ENCODE assay signal across 22 cellular contexts in the genomic region with DNA sequence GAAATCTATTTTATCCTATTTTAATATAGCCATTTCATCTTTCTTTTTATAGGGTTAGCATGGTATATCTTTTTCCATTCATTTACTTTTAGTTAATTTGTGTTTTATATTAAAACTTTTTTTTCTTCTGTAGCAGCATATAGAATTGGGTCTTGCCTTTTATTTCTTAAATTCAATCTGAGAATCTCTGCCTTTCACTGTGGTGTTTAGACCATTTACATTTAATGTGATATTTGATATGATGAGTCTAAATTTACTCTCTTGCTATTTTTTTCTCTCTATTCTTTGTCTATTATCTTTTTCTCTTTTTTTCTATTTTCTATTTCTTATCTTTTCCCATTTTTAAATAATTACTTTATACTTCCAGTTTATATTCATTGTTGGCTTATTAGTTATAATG.
DNase-seq lines count a peak whose midpoint lies in the region; ATAC-seq, FAIRE-seq and TF ChIP-seq lines count a peak whose summit lies in the region.
"Had no signal": no experiment of that assay in that cellular context is flagged by ENCODE, and none has a peak within 500 bp of the region (broad histone marks: within the 10 kb centered on the region; RNA-seq: fewer than 3 reads in every experiment).

No MANE protein-coding gene starts in this region.

- H3K36me3 Mint-ChIP-seq in type B pancreatic cell: no peaks in the 10 kb centered on the region
- H3K36me3 Mint-ChIP-seq: CD8-positive, alpha-beta T cell had no signal

- H3K4me1 ChIP-seq in HEK293 (ENCODE audit: control insufficient read depth, insufficient read depth, low read length): no peaks in the 10 kb centered on the region
- no peaks in the 10 kb centered on the region for H3K4me1 ChIP-seq in K562 (replicated peaks in 1 of 2; ENCODE audit: control insufficient read depth in 2 of 2, insufficient read depth in 2 of 2, low read length in 2 of 2)
- no peaks in the 10 kb centered on the region for H3K4me1 ChIP-seq in stomach
- H3K4me1 ChIP-seq: A549; BLaER1 treated with 17β-estradiol and CSF1 and Interleukin-3, amounts not matched to agents 10 nM and 100 nM; Caco-2 had no signal

- DNase-seq in K562 (ENCODE audit: extremely low read depth in 1 of 4, low spot score in 3 of 4): no peak
- no peak for DNase-seq in stomach
- DNase-seq in type B pancreatic cell (ENCODE audit: extremely low spot score, unreplicated experiment): no peak
- no peak for DNase-seq in activated CD4-positive, alpha-beta T cell treated with anti-CD3 and anti-CD28 coated beads for 1 hour
- DNase-seq: 8988T; AML-193; Caco-2; Calu3; CD4-positive, alpha-beta T cell; CD8-positive, alpha-beta T cell; DMS79 treated with DMSO at 0.1 percent for 48 hours; GDM1 had no signal

- H3K27ac ChIP-seq in HEK293 (ENCODE audit: extremely low read depth, low read depth, low read length): no peak overlapping the region
- no peak overlapping the region for H3K27ac ChIP-seq in K562 (ENCODE audit: extremely low read depth, low read depth, low read length)
- H3K27ac ChIP-seq in stomach: no peak overlapping the region
- H3K27ac ChIP-seq: A549; BLaER1 treated with 17β-estradiol and CSF1 and Interleukin-3, amounts not matched to agents 10 nM and 100 nM; C4-2B had no signal

- H3K9me3 ChIP-seq in HEK293 (ENCODE audit: control insufficient read depth, insufficient read depth, low read depth, low read length) (no peaks in the 10 kb centered on the region), K562 (replicated peaks; ENCODE audit: control insufficient read depth, insufficient read depth, low read depth, low read length) (no peaks in the 10 kb centered on the region), stomach (peaks cover 0 to 38% (median 18%) of the 10 kb centered on the region in 4 donors)
- H3K9me3 ChIP-seq: A549 had no signal

- in situ Hi-C loops in K562 (cut with MboI): no loop called here

- no peak overlapping the region for H2AFZ ChIP-seq in K562 (ENCODE audit: low read depth, low read length)

- H3K27me3 ChIP-seq in K562 (ENCODE audit: control insufficient read depth in 2 of 2, insufficient read depth in 2 of 2, low read length in 2 of 2) (no peaks in the 10 kb centered on the region), stomach (no peaks in the 10 kb centered on the region)
- H3K27me3 ChIP-seq: BLaER1 treated with 17β-estradiol and CSF1 and Interleukin-3, amounts not matched to agents 10 nM and 100 nM had no signal

- TF ChIP-seq CTCF in HEK293 (tag by site-specific recombination; IDR thresholded peaks at IDR 0.05) (no peak), K562 (IDR thresholded peaks at IDR 0.05 in 2 of 3, conservative IDR thresholded peaks at IDR 0.05 in 1 of 3; ENCODE audit: insufficient read depth in 2 of 3, low read depth in 1 of 3, low read length in 3 of 3) (no peak), stomach (IDR thresholded peaks at IDR 0.05) (no peak), type B pancreatic cell (conservative IDR thresholded peaks at IDR 0.05) (no peak)

- H3K27ac Mint-ChIP-seq in type B pancreatic cell: no peak overlapping the region
- H3K27ac Mint-ChIP-seq: B cell; CD4-positive, alpha-beta T cell; CD8-positive, alpha-beta T cell had no signal

- POLR2A ChIA-PET in HEK293 (lab: Yijun Ruan, JAX): no interaction called here
- POLR2A ChIA-PET in K562 (lab: Yijun Ruan, JAX): no interaction called here

- no peak for TF ChIP-seq POLR2A in K562 (conservative IDR thresholded peaks at IDR 0.05)
- TF ChIP-seq POLR2A in stomach (IDR thresholded peaks at IDR 0.05): no peak

- no peak overlapping the region for H3K4me2 ChIP-seq in K562 (ENCODE audit: insufficient read depth, low read length)
- H3K4me2 ChIP-seq: A549; BLaER1 treated with 17β-estradiol and CSF1 and Interleukin-3, amounts not matched to agents 10 nM and 100 nM had no signal

- no peak for ATAC-seq in K562
- ATAC-seq: A549; CD8-positive, alpha-beta T cell; GM12878 had no signal

- H3K9me3 Mint-ChIP-seq in type B pancreatic cell: no peaks in the 10 kb centered on the region

- no peak for TF ChIP-seq RAD21 in K562 (CRISPR knock-in tag; conservative IDR thresholded peaks at IDR 0.05 in 1 of 2, IDR thresholded peaks at IDR 0.05 in 1 of 2)

- H3K4me1 Mint-ChIP-seq in type B pancreatic cell (ENCODE audit: unreplicated experiment): no peaks in the 10 kb centered on the region
- H3K4me1 Mint-ChIP-seq: B cell had no signal

- TF ChIP-seq EP300 in K562 (IDR thresholded peaks at IDR 0.05; ENCODE audit: low read length) (no peak), stomach (IDR thresholded peaks at IDR 0.05) (no peak)

- H3K9me1 ChIP-seq in K562 (ENCODE audit: control insufficient read depth, insufficient read depth, low read length): no peaks in the 10 kb centered on the region

- H3K36me3 ChIP-seq in HEK293 (ENCODE audit: control insufficient read depth in 2 of 2, insufficient read depth in 1 of 2, low read length in 2 of 2) (no peaks in the 10 kb centered on the region), K562 (ENCODE audit: control insufficient read depth, insufficient read depth, low read length) (no peaks in the 10 kb centered on the region), stomach (no peaks in the 10 kb centered on the region)
- H3K36me3 ChIP-seq: BLaER1 treated with 17β-estradiol and CSF1 and Interleukin-3, amounts not matched to agents 10 nM and 100 nM had no signal

- H3K4me3 ChIP-seq in HEK293 (ENCODE audit: low read depth, low read length) (no peak overlapping the region), K562 (no peak overlapping the region), stomach (no peak overlapping the region)
- H3K4me3 ChIP-seq: A549; BLaER1 treated with 17β-estradiol and CSF1 and Interleukin-3, amounts not matched to agents 10 nM and 100 nM; GM12878 had no signal

- intact Hi-C loops in K562 (cut with micrococcal nuclease) (no loop called here), stomach (cut with DNase I; ENCODE audit: low total_unique reads) (no loop called here)

- H3K9ac ChIP-seq in K562 (ENCODE audit: insufficient read depth in 1 of 2, low read depth in 2 of 2, low read length in 2 of 2): no peak overlapping the region
- H3K9ac ChIP-seq: BLaER1 treated with 17β-estradiol and CSF1 and Interleukin-3, amounts not matched to agents 10 nM and 100 nM had no signal

- CTCF ChIA-PET in HEK293 (lab: Yijun Ruan, JAX): interaction anchor here (0.6 kb wide), 1 partner anchor 355 kb away, joined by 5 read pairs; no protein-coding TSS in a partner anchor
- CTCF ChIA-PET in K562 (lab: Yijun Ruan, JAX; ENCODE audit: low intra/inter-chr PET ratio): no interaction called here

- H4K20me1 ChIP-seq in K562 (replicated peaks; ENCODE audit: control insufficient read depth, insufficient read depth, low read length): no peaks in the 10 kb centered on the region
- H4K20me1 ChIP-seq: BLaER1 treated with 17β-estradiol and CSF1 and Interleukin-3, amounts not matched to agents 10 nM and 100 nM had no signal

- H3K27me3 Mint-ChIP-seq in type B pancreatic cell: no peaks in the 10 kb centered on the region
- H3K27me3 Mint-ChIP-seq: B cell; CD4-positive, alpha-beta T cell had no signal

- no peaks in the 10 kb centered on the region for H3K79me2 ChIP-seq in K562 (ENCODE audit: control insufficient read depth, insufficient read depth, low read length)

- no TSS peak for BruUV-seq in K562 (replicated peaks; lab: Mats Ljungman, UMichigan)

- no peak overlapping the region for H3K4me3 Mint-ChIP-seq in type B pancreatic cell
- H3K4me3 Mint-ChIP-seq: B cell; CD4-positive, alpha-beta T cell; CD8-positive, alpha-beta T cell had no signal

- FAIRE-seq in G401.6 (lab: Jason Lieb, UNC): peak; percentile 25
- no peak for FAIRE-seq in K562 (lab: Jason Lieb, UNC)
- FAIRE-seq: A549, D721Med, GM12878, GM12892, GM18507 had no signal

TF ChIP-seq in HEK293, 187 proteins besides CTCF, POLR2A, EP300 and RAD21 (continues in another document):
- TF ChIP-seq, protein P1, sequence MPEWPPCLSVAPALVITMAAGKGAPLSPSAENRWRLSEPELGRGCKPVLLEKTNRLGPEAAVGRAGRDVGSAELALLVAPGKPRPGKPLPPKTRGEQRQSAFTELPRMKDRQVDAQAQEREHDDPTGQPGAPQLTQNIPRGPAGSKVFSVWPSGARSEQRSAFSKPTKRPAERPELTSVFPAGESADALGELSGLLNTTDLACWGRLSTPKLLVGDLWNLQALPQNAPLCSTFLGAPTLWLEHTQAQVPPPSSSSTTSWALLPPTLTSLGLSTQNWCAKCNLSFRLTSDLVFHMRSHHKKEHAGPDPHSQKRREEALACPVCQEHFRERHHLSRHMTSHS (tag by site-specific recombination; IDR thresholded peaks at IDR 0.05): no peak
- TF ChIP-seq, protein P2, sequence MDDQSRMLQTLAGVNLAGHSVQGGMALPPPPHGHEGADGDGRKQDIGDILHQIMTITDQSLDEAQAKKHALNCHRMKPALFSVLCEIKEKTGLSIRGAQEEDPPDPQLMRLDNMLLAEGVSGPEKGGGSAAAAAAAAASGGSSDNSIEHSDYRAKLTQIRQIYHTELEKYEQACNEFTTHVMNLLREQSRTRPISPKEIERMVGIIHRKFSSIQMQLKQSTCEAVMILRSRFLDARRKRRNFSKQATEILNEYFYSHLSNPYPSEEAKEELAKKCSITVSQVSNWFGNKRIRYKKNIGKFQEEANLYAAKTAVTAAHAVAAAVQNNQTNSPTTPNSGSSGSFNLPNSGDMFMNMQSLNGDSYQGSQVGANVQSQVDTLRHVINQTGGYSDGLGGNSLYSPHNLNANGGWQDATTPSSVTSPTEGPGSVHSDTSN (CRISPR knock-in tag; IDR thresholded peaks at IDR 0.05): no peak
- no peak for TF ChIP-seq TCF7L2 (IDR thresholded peaks at IDR 0.05; ENCODE audit: borderline replicate concordance, low read depth, low read length)

TF ChIP-seq in K562, 482 proteins besides CTCF, POLR2A, EP300 and RAD21:
- peak; percentile 68 for TF ChIP-seq RBM25 (IDR thresholded peaks at IDR 0.05; ENCODE audit: low read depth, low read length, severe bottlenecking)
- TF ChIP-seq ILK (tag; IDR thresholded peaks at IDR 0.05; ENCODE audit: borderline replicate concordance, low read depth): no peak
- no peak for TF ChIP-seq ZNF583 (CRISPR knock-in tag; IDR thresholded peaks at IDR 0.05)
- TF ChIP-seq LEF1 (IDR thresholded peaks at IDR 0.05): no peak
- 0 out of 3 replicates have a peak, but pooled peaks of 1 of the 2 experiments have one; percentile 60 for TF ChIP-seq CBX3 (IDR thresholded peaks at IDR 0.05; ENCODE audit: borderline replicate concordance in 1 of 2, low read length in 2 of 2)
- TF ChIP-seq SMAD2 (IDR thresholded peaks at IDR 0.05; ENCODE audit: low read depth, low read length): no peak
- TF ChIP-seq ZNF507 (tag; conservative IDR thresholded peaks at IDR 0.05): peak; percentile 92
- no peak for TF ChIP-seq GTF2A2 (tag; IDR thresholded peaks at IDR 0.05)
- TF ChIP-seq CHD1 (IDR thresholded peaks at IDR 0.05; ENCODE audit: low read length): no peak
- TF ChIP-seq ZNF830 (CRISPR knock-in tag; IDR thresholded peaks at IDR 0.05): no peak
TF ChIP-seq in K562: peak in this region for 3.
